14 cellular contexts compared by ENCODE assay signal in the genomic region with DNA sequence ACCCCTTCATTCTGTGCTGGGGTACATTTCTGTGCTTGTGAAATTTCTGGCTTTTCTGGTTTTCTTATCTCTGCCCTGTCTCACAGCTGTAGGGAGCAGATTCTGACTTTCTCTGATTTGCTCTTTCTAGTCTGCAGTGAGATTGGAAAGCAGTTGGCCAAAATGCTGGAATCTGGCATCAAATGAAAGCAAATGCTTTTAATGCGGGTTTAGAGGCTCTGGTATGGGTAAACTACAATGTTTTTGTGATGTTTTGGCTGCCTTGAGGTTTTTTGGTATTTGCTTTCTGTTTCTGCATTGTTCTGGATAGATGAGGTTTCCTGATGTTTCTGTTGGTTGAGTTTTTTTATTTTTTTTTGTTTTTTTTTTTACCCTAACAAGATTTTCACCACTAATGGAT. TPM values are rescaled to one million over a fixed set of nuclear protein-coding genes. Genes with fewer than 3 reads are reported as not detected.
DNase-seq lines count a peak whose midpoint lies in the region; ATAC-seq and TF ChIP-seq lines count a peak whose summit lies in the region.
"Had no signal": no experiment of that assay in that cellular context is flagged by ENCODE, and none has a peak within 500 bp of the region (broad histone marks: within the 10 kb centered on the region; RNA-seq: fewer than 3 reads in every experiment).

No MANE protein-coding gene starts in this region.

- peak overlapping the region; percentile 75 for H3K4me3 Mint-ChIP-seq in T-helper 17 cell
- peak overlapping the region; percentile 29 to 56 for H3K4me3 Mint-ChIP-seq in stimulated activated naive CD8-positive, alpha-beta T cell treated with anti-CD3 and anti-CD28 coated beads, Interleukin-15, amount 100 ng/mL, for 72 hours

- peaks cover 4 to 10% of the 10 kb centered on the region in 2 donors for H3K9me3 Mint-ChIP-seq in stimulated activated naive CD8-positive, alpha-beta T cell treated with anti-CD3 and anti-CD28 coated beads, Interleukin-15, amount 100 ng/mL, for 72 hours

- peaks cover 8% of the 10 kb centered on the region for H3K4me1 Mint-ChIP-seq in T-helper 17 cell
- H3K4me1 Mint-ChIP-seq in stimulated activated naive CD8-positive, alpha-beta T cell treated with anti-CD3 and anti-CD28 coated beads, Interleukin-15, amount 100 ng/mL, for 72 hours, result peaks cover 28% of the 10 kb centered on the region

- intact Hi-C loops in left ventricle myocardium inferior (cut with micrococcal nuclease) (no loop called here), heart left ventricle (cut with DNase I) (loop anchor here in 1 of 10 donors (10.0 kb wide), 1 partner anchor 387 kb away; the partner anchor contains the start of gene RBPJ)

- H3K27me3 ChIP-seq in left ventricle myocardium inferior (ENCODE audit: low read depth), result no peaks in the 10 kb centered on the region
- H3K27me3 ChIP-seq in heart left ventricle, result no peaks in the 10 kb centered on the region
- H3K27me3 ChIP-seq: cardiac muscle cell had no signal

- H3K27ac ChIP-seq in left ventricle myocardium inferior (replicated peaks) (peak overlapping the region; percentile 54), heart left ventricle (peak overlapping the region in 3 of 12 donors; percentile 8 to 35 (median 25))
- H3K27ac ChIP-seq: cardiac muscle cell, neutrophil, SK-N-MC had no signal

- H3K4me3 ChIP-seq in left ventricle myocardium inferior, result no peak overlapping the region
- no peak overlapping the region for H3K4me3 ChIP-seq in heart left ventricle
- H3K4me3 ChIP-seq in fibroblast of mammary gland (ENCODE audit: control insufficient read depth, low read depth, low read length), result no peak overlapping the region
- H3K4me3 ChIP-seq: cardiac muscle cell, SK-N-MC had no signal

- DNase-seq in left ventricle myocardium inferior, result no peak
- DNase-seq in heart left ventricle, result no peak
- no peak for DNase-seq in T-helper 17 cell
- peak; percentile 64 for DNase-seq in fibroblast of mammary gland (ENCODE audit: low read depth)
- no peak for DNase-seq in stimulated activated naive CD8-positive, alpha-beta T cell treated with anti-CD3 and anti-CD28 coated beads, Interleukin-15, amount 100 ng/mL, for 72 hours
- DNase-seq in NCI-H2196 (lab: John Stamatoyannopoulos, UW; ENCODE audit: unreplicated experiment), result no peak
- no peak for DNase-seq in KBM-7
- no peak for DNase-seq in germinal center (ENCODE audit: low spot score)
- DNase-seq: erythroblast; NCI-H524 treated with DMSO at 0.1 percent for 48 hours; stimulated activated CD4-positive, alpha-beta T cell treated with anti-CD3 and anti-CD28 coated beads, Interleukin-1b, Interleukin-23, amount 100 ng/mL, for 48 hours had no signal

- ATAC-seq in heart left ventricle (no peak), T-helper 17 cell (peak; percentile 18)
- ATAC-seq in stimulated activated naive CD8-positive, alpha-beta T cell treated with anti-CD3 and anti-CD28 coated beads, Interleukin-15, amount 100 ng/mL, for 72 hours, result no peak

- H3K36me3 ChIP-seq in left ventricle myocardium inferior (no peaks in the 10 kb centered on the region), heart left ventricle (no peaks in the 10 kb centered on the region)
- H3K36me3 ChIP-seq: cardiac muscle cell, neutrophil had no signal

- H3K36me3 Mint-ChIP-seq in T-helper 17 cell (ENCODE audit: low read depth), result peaks cover 2% of the 10 kb centered on the region

- TF ChIP-seq CTCF in left ventricle myocardium inferior (IDR thresholded peaks at IDR 0.05; ENCODE audit: borderline replicate concordance), result no peak
- no peak for TF ChIP-seq CTCF in heart left ventricle (IDR thresholded peaks at IDR 0.05)
- no peak for TF ChIP-seq CTCF in fibroblast of mammary gland (conservative IDR thresholded peaks at IDR 0.05; ENCODE audit: control insufficient read depth, insufficient read depth, low read depth, low read length)

- H3K4me1 ChIP-seq in left ventricle myocardium inferior (peaks cover 12% of the 10 kb centered on the region), heart left ventricle (peaks cover 0 to 18% (median 8%) of the 10 kb centered on the region in 12 donors)

- 31 to 62% (median 39%) methylated on average over 1 of the region's 1 CpG for WGBS in heart left ventricle, 4 donors

- peak overlapping the region; percentile 57 for H3K27ac Mint-ChIP-seq in T-helper 17 cell
- H3K27ac Mint-ChIP-seq in stimulated activated naive CD8-positive, alpha-beta T cell treated with anti-CD3 and anti-CD28 coated beads, Interleukin-15, amount 100 ng/mL, for 72 hours, result peak overlapping the region in 1 of 2 donors; percentile 92

- H3K9me3 ChIP-seq in left ventricle myocardium inferior (replicated peaks) (no peaks in the 10 kb centered on the region), heart left ventricle (no peaks in the 10 kb centered on the region), T-helper 17 cell (ENCODE audit: control insufficient read depth, low read length, poor library complexity, severe bottlenecking) (no peaks in the 10 kb centered on the region)
- H3K9me3 ChIP-seq: neutrophil had no signal

- in situ Hi-C loops in KBM-7 (cut with MboI; ENCODE audit: low pct_unique_long_range_greater_than_20kb, low sequenced_read_pairs), result no loop called here

- no peak for TF ChIP-seq POLR2A in heart left ventricle (IDR thresholded peaks at IDR 0.05)

- H3K27me3 Mint-ChIP-seq in T-helper 17 cell, result peaks cover 7% of the 10 kb centered on the region
- H3K27me3 Mint-ChIP-seq in stimulated activated naive CD8-positive, alpha-beta T cell treated with anti-CD3 and anti-CD28 coated beads, Interleukin-15, amount 100 ng/mL, for 72 hours, result peaks cover 37% of the 10 kb centered on the region

RNA-seq across cellular contexts. Expression of gene SMIM20, which starts 23.8 kb away (rescaled TPM):
- 45.4 TPM for total RNA-seq in left ventricle myocardium inferior
- total RNA-seq in heart left ventricle, result 10 to 100 TPM; 27.4 to 50.8 (median 37.2) TPM
- polyA plus RNA-seq in heart left ventricle, result 10 to 100 TPM; 40.3 to 42.3 TPM
- 10 to 100 TPM; 11.0 to 12.5 TPM for total RNA-seq in T-helper 17 cell
